15 cellular contexts compared by ENCODE assay signal in genomic region chr20:14832630-14833029, GRCh38.
DNase-seq lines count a peak whose midpoint lies in the region; ATAC-seq, FAIRE-seq and TF ChIP-seq lines count a peak whose summit lies in the region.
"Had no signal": no experiment of that assay in that cellular context is flagged by ENCODE, and none has a peak within 500 bp of the region (broad histone marks: within the 10 kb centered on the region; RNA-seq: fewer than 3 reads in every experiment).

No MANE protein-coding gene starts in this region.

- intact Hi-C loops in kidney (cut with DNase I): no loop called here
- intact Hi-C loops in gastrocnemius medialis (cut with DNase I; ENCODE audit: low total_unique reads): no loop called here

- no peaks in the 10 kb centered on the region for H3K36me3 ChIP-seq in kidney (ENCODE audit: control insufficient read depth in 1 of 2, insufficient read depth in 2 of 2, low read length in 2 of 2)
- no peaks in the 10 kb centered on the region for H3K36me3 ChIP-seq in gastrocnemius medialis
- no peaks in the 10 kb centered on the region for H3K36me3 ChIP-seq in SJCRH30
- H3K36me3 ChIP-seq: heart left ventricle had no signal

- no peaks in the 10 kb centered on the region for H3K36me3 Mint-ChIP-seq in T-helper 17 cell (ENCODE audit: low read depth)

- DNase-seq in T-helper 17 cell (no peak), kidney (no peak), gastrocnemius medialis (no peak), SJCRH30 (no peak), caudate nucleus (lab: John Stamatoyannopoulos, UW) (no peak)
- DNase-seq: effector CD8-positive, alpha-beta T cell; heart left ventricle; IMR-90; mesenchymal stem cell; psoas muscle; stimulated activated CD4-positive, alpha-beta T cell treated with anti-CD3 and anti-CD28 coated beads, Interleukin-4, amount 100 ng/mL, for 4 hours had no signal

- H3K27ac Mint-ChIP-seq in T-helper 17 cell: no peak overlapping the region

- H3K4me1 ChIP-seq in kidney (ENCODE audit: control insufficient read depth in 1 of 2, insufficient read depth in 1 of 2, low read depth in 1 of 2, low read length in 2 of 2) (no peaks in the 10 kb centered on the region), gastrocnemius medialis (no peaks in the 10 kb centered on the region), SJCRH30 (no peaks in the 10 kb centered on the region)
- H3K4me1 ChIP-seq: heart left ventricle, psoas muscle had no signal

- H3K9me3 ChIP-seq in T-helper 17 cell (ENCODE audit: control insufficient read depth, low read length, poor library complexity, severe bottlenecking) (no peaks in the 10 kb centered on the region), kidney (ENCODE audit: control insufficient read depth in 1 of 2, low read length in 2 of 2) (no peaks in the 10 kb centered on the region), gastrocnemius medialis (no peaks in the 10 kb centered on the region), SJCRH30 (replicated peaks) (no peaks in the 10 kb centered on the region)
- H3K9me3 ChIP-seq: heart left ventricle, psoas muscle had no signal

- H3K4me1 Mint-ChIP-seq in T-helper 17 cell: no peaks in the 10 kb centered on the region

- no peak for TF ChIP-seq POLR2A in gastrocnemius medialis (IDR thresholded peaks at IDR 0.05)

- ATAC-seq in GM18867 (IDR thresholded peaks at IDR 0.05; ENCODE audit: unreplicated experiment) (peak; percentile 70), GM21447 (IDR thresholded peaks at IDR 0.05; ENCODE audit: unreplicated experiment) (peak; percentile 60), HG03039 (IDR thresholded peaks at IDR 0.05; ENCODE audit: unreplicated experiment) (peak; percentile 78), T-helper 17 cell (peak; percentile 25), gastrocnemius medialis (no peak)
- ATAC-seq: heart left ventricle, Panc1, psoas muscle had no signal

- TF ChIP-seq CTCF in kidney (IDR thresholded peaks at IDR 0.05; ENCODE audit: borderline replicate concordance, extremely low read depth, insufficient read depth) (no peak), gastrocnemius medialis (IDR thresholded peaks at IDR 0.05 in 4 of 5, conservative IDR thresholded peaks at IDR 0.05 in 1 of 5) (no peak)

- in situ Hi-C loops in gastrocnemius medialis (cut with MboI; ENCODE audit: low sequenced_read_pairs in 4 of 4): no loop called here

- no peaks in the 10 kb centered on the region for H3K27me3 Mint-ChIP-seq in T-helper 17 cell

- H3K4me3 Mint-ChIP-seq in T-helper 17 cell: no peak overlapping the region

- H3K9ac ChIP-seq in kidney (ENCODE audit: low read length in 2 of 2): no peak overlapping the region

- FAIRE-seq in kidney (lab: Jason Lieb, UNC): no peak

- H3K4me3 ChIP-seq in kidney (ENCODE audit: low read length in 2 of 2) (no peak overlapping the region), gastrocnemius medialis (no peak overlapping the region), SJCRH30 (no peak overlapping the region)
- H3K4me3 ChIP-seq: heart left ventricle, psoas muscle had no signal

- H3K27me3 ChIP-seq in gastrocnemius medialis: no peaks in the 10 kb centered on the region
- no peaks in the 10 kb centered on the region for H3K27me3 ChIP-seq in SJCRH30
- H3K27me3 ChIP-seq: heart left ventricle had no signal

- H3K27ac ChIP-seq in kidney (ENCODE audit: low read depth in 2 of 2, low read length in 2 of 2) (no peak overlapping the region), gastrocnemius medialis (no peak overlapping the region), SJCRH30 (no peak overlapping the region), caudate nucleus (ENCODE audit: low read depth, low read length) (no peak overlapping the region)
- H3K27ac ChIP-seq: heart left ventricle, psoas muscle had no signal

Comparison
In these comparisons a context has a peak if more than half of its experiments do, and no peak if none do; other contexts are left out.
1. ATAC-seq: peak in GM18867 (single experiment), GM21447 (single experiment), HG03039 (single experiment) and T-helper 17 cell (single experiment); none in gastrocnemius medialis (0 of 2).